ENCODE assay signal across 18 cellular contexts in the genomic region with DNA sequence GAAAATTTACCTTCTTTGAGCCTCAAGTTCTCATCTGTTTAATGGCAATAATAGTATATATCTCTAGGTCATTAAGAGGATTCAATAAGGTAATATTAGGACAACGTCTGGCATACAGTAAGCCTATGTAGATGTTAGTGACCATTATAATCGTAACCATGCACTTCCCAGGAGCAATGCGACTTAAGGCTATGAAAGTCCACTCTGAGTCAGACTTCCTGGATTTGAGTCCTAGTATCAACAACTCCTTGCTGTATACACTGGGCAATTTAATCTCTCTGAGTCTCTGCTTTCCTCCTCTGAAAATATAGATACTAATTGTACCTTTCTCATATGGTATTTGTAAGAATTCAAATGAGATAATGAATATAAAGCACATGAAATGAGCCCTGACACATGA.
A peak's percentile ranks its signal among the peaks of the same experiment; 100 is the strongest.
DNase-seq lines count a peak whose midpoint lies in the region; ATAC-seq and TF ChIP-seq lines count a peak whose summit lies in the region.
"Had no signal": no experiment of that assay in that cellular context is flagged by ENCODE, and none has a peak within 500 bp of the region (broad histone marks: within the 10 kb centered on the region; RNA-seq: fewer than 3 reads in every experiment).

No MANE protein-coding gene starts in this region.

- no peak overlapping the region for H2BK5ac ChIP-seq in mesenchymal stem cell (ENCODE audit: low read depth, low read length, poor library complexity, severe bottlenecking)

- WGBS in mesenchymal stem cell: 84% methylated on average over 3 of the region's 3 CpGs
- 71 to 74% methylated on average over 3 of the region's 3 CpGs for WGBS in body of pancreas, 2 donors

- H3K27me3 ChIP-seq in BLaER1 (no peaks in the 10 kb centered on the region), mesenchymal stem cell (ENCODE audit: control insufficient read depth in 1 of 2, insufficient read depth in 1 of 2, low read length in 2 of 2) (no peaks in the 10 kb centered on the region), body of pancreas (no peaks in the 10 kb centered on the region)
- H3K27me3 ChIP-seq: MG63 had no signal

- H3K27ac ChIP-seq in BLaER1 (no peak overlapping the region), mesenchymal stem cell (ENCODE audit: low read length, poor library complexity, severe bottlenecking) (no peak overlapping the region), body of pancreas (no peak overlapping the region)
- H3K27ac ChIP-seq: KMS-11 had no signal

- H3K79me1 ChIP-seq in mesenchymal stem cell (replicated peaks; ENCODE audit: low read length, poor library complexity, severe bottlenecking): no peaks in the 10 kb centered on the region

- ATAC-seq in GM18867 (IDR thresholded peaks at IDR 0.05; ENCODE audit: unreplicated experiment) (no peak), body of pancreas (no peak)
- ATAC-seq: Panc1, Right ventricle myocardium inferior had no signal

- no peak overlapping the region for H3K9ac ChIP-seq in BLaER1
- no peak overlapping the region for H3K9ac ChIP-seq in mesenchymal stem cell (ENCODE audit: low read length)
- H3K9ac ChIP-seq: KMS-11 had no signal

- no peaks in the 10 kb centered on the region for H4K20me1 ChIP-seq in BLaER1

- H2BK12ac ChIP-seq in mesenchymal stem cell (ENCODE audit: low read length in 2 of 2): no peak overlapping the region

- peak overlapping the region; percentile 58; the same call in 1 of the 2 replicates for H3K4me2 ChIP-seq in BLaER1
- H3K4me2 ChIP-seq in mesenchymal stem cell (ENCODE audit: low read length, poor library complexity, severe bottlenecking): no peak overlapping the region
- H3K4me2 ChIP-seq: KMS-11 had no signal

- no peak for TF ChIP-seq CTCF in body of pancreas (IDR thresholded peaks at IDR 0.05)

- no peak overlapping the region for H3K18ac ChIP-seq in mesenchymal stem cell (ENCODE audit: low read depth in 1 of 2, low read length in 2 of 2)

- no peak overlapping the region for H2AFZ ChIP-seq in mesenchymal stem cell (ENCODE audit: low read depth, low read length)

- TF ChIP-seq POLR2A in body of pancreas (IDR thresholded peaks at IDR 0.05): no peak

- no peak overlapping the region for H3K4ac ChIP-seq in mesenchymal stem cell (ENCODE audit: low read depth in 1 of 2, low read length in 2 of 2)

- in situ Hi-C loops in SK-MEL-5 (cut with HindIII; ENCODE audit: low pct_unique_long_range_greater_than_20kb, low sequenced_read_pairs): no loop called here

- H3K9me3 ChIP-seq in BLaER1 (peaks cover 29% of the 10 kb centered on the region), mesenchymal stem cell (ENCODE audit: control insufficient read depth, low read length) (no peaks in the 10 kb centered on the region), body of pancreas (no peaks in the 10 kb centered on the region)
- H3K9me3 ChIP-seq: MG63 had no signal

- no peak overlapping the region for H3K4me3 ChIP-seq in BLaER1
- no peak overlapping the region for H3K4me3 ChIP-seq in mesenchymal stem cell (ENCODE audit: insufficient read depth in 1 of 2, low read depth in 1 of 2, low read length in 2 of 2)
- H3K4me3 ChIP-seq in body of pancreas: no peak overlapping the region
- H3K4me3 ChIP-seq: MG63 had no signal

- H4K91ac ChIP-seq in mesenchymal stem cell (ENCODE audit: low read length): no peak overlapping the region

- H4K8ac ChIP-seq in mesenchymal stem cell (ENCODE audit: low read length): no peak overlapping the region

- peak; percentile 38 for DNase-seq in SK-MEL-5 (ENCODE audit: low read depth, low spot score)
- DNase-seq in dermis blood vessel endothelial cell: peak; percentile 60
- DNase-seq in mesenchymal stem cell: peak; percentile 60
- DNase-seq in NCI-H2227 (lab: John Stamatoyannopoulos, UW; ENCODE audit: unreplicated experiment): no peak
- no peak for DNase-seq in hypothalamus (lab: John Stamatoyannopoulos, UW)
- no peak for DNase-seq in body of pancreas
- DNase-seq: DMS79, GF-D8, MG63, NCI-H1105 treated with DMSO at 0.1 percent for 48 hours, NCI-H187, NCI-H446 treated with DMSO at 0.1 percent for 48 hours, NCI-H774 had no signal

- H2AK5ac ChIP-seq in mesenchymal stem cell (ENCODE audit: low read length, severe bottlenecking): no peak overlapping the region

- H3K14ac ChIP-seq in mesenchymal stem cell (ENCODE audit: low read length in 2 of 2): no peak overlapping the region

- H3K23ac ChIP-seq in mesenchymal stem cell (ENCODE audit: low read length in 2 of 2): no peak overlapping the region

- H3K36me3 ChIP-seq in BLaER1 (no peaks in the 10 kb centered on the region), mesenchymal stem cell (ENCODE audit: control insufficient read depth in 1 of 2, insufficient read depth in 2 of 2, low read depth in 1 of 2, low read length in 2 of 2) (no peaks in the 10 kb centered on the region), body of pancreas (replicated peaks in 1 of 2; ENCODE audit: insufficient read depth in 1 of 2, low read depth in 2 of 2) (no peaks in the 10 kb centered on the region)
- H3K36me3 ChIP-seq: MG63 had no signal

- intact Hi-C loops in body of pancreas (cut with DNase I): no loop called here

- H2BK120ac ChIP-seq in mesenchymal stem cell (ENCODE audit: low read depth, low read length): no peak overlapping the region

- H3K4me1 ChIP-seq in BLaER1: peaks cover 40% of the 10 kb centered on the region
- no peaks in the 10 kb centered on the region for H3K4me1 ChIP-seq in mesenchymal stem cell (ENCODE audit: control insufficient read depth, insufficient read depth, low read depth, low read length)
- no peaks in the 10 kb centered on the region for H3K4me1 ChIP-seq in body of pancreas

- H2BK15ac ChIP-seq in mesenchymal stem cell (ENCODE audit: low read depth, poor library complexity, severe bottlenecking): no peak overlapping the region

Comparison
In these comparisons a context has a peak if more than half of its experiments do, and no peak if none do; other contexts are left out.
1. DNase-seq: peak in SK-MEL-5 (single experiment), dermis blood vessel endothelial cell (single experiment) and mesenchymal stem cell (single experiment); none in NCI-H2227 (single experiment), hypothalamus (0 of 51) and body of pancreas (0 of 4).